29 cellular contexts compared by ENCODE assay signal in genomic region chr10:14904864-14905263, GRCh38. TPM values are rescaled to one million over a fixed set of nuclear protein-coding genes. Genes with fewer than 3 reads are reported as not detected.
"Had no signal": no experiment of that assay in that cellular context is flagged by ENCODE, and none has a peak within 500 bp of the region (broad histone marks: within the 10 kb centered on the region; RNA-seq: fewer than 3 reads in every experiment).

No MANE protein-coding gene starts in this region.

- H3K9me3 Mint-ChIP-seq: stimulated activated naive B cell treated with anti-CD40 and anti-IgM and Interleukin-4, amounts not matched to agents 10 μg/mL and 1 μg/mL and 100 μg/mL, for 72 hours had no signal

- DNase-seq: islet precursor cell; left ventricle myocardium inferior; midbrain; nucleus accumbens; pancreas; posterior cingulate gyrus; right cardiac atrium; stimulated activated CD4-positive, alpha-beta T cell treated with anti-CD3 and anti-CD28 coated beads, Interleukin-12 subunit alpha, Interleukin-12 subunit beta, amount 100 ng/mL, for 4 hours; stimulated activated CD4-positive, alpha-beta T cell treated with anti-CD3 and anti-CD28 coated beads, Interleukin-2, amount 100 ng/mL, for 24 hours; stimulated activated naive B cell treated with anti-CD40 and anti-IgM and Interleukin-4, amounts not matched to agents 10 μg/mL and 1 μg/mL and 100 μg/mL, for 72 hours; stimulated activated naive CD8-positive, alpha-beta T cell treated with anti-CD3 and anti-CD28 coated beads, Interleukin-15, Interleukin-2, amounts not matched to agents 100 U/mL and 50 U/mL, for 24 hours; stomach; testis; transverse colon; upper lobe of left lung had no signal

- ATAC-seq: right cardiac atrium; sciatic nerve; stimulated activated naive CD8-positive, alpha-beta T cell treated with anti-CD3 and anti-CD28 coated beads, Interleukin-15, Interleukin-2, amounts not matched to agents 100 U/mL and 50 U/mL, for 24 hours had no signal

- H3K36me3 ChIP-seq: pancreas, prostate gland had no signal

- H3K9me3 ChIP-seq: mucosa of descending colon, pancreas, prostate gland, stomach, testis, thyroid gland, transverse colon, upper lobe of left lung, vagina had no signal

- H3K4me3 ChIP-seq: left ventricle myocardium inferior, lung, mucosa of descending colon, pancreas, prostate gland, skin epidermis, stomach, testis, thyroid gland, transverse colon, upper lobe of left lung, vagina had no signal

- H3K27ac Mint-ChIP-seq: nephron; stimulated activated naive B cell treated with anti-CD40 and anti-IgM and Interleukin-4, amounts not matched to agents 10 μg/mL and 1 μg/mL and 100 μg/mL, for 72 hours had no signal

- H3K27me3 Mint-ChIP-seq: naive thymus-derived CD8-positive, alpha-beta T cell; stimulated activated naive B cell treated with anti-CD40 and anti-IgM and Interleukin-4, amounts not matched to agents 10 μg/mL and 1 μg/mL and 100 μg/mL, for 72 hours had no signal

- H3K27me3 ChIP-seq: pancreas, stomach, testis, thyroid gland, transverse colon, upper lobe of left lung, vagina had no signal

- H3K27ac ChIP-seq: left ventricle myocardium inferior, pancreas, skin epidermis, stomach, testis, thyroid gland, transverse colon, upper lobe of left lung, vagina had no signal

- H3K4me1 ChIP-seq: left ventricle myocardium inferior, pancreas, stomach, testis, thyroid gland, transverse colon, upper lobe of left lung, vagina had no signal

- H3K4me3 Mint-ChIP-seq: naive thymus-derived CD8-positive, alpha-beta T cell; nephron; neural crest cell; stimulated activated naive B cell treated with anti-CD40 and anti-IgM and Interleukin-4, amounts not matched to agents 10 μg/mL and 1 μg/mL and 100 μg/mL, for 72 hours had no signal

- H3K4me1 Mint-ChIP-seq: nephron; neural crest cell; stimulated activated naive B cell treated with anti-CD40 and anti-IgM and Interleukin-4, amounts not matched to agents 10 μg/mL and 1 μg/mL and 100 μg/mL, for 72 hours had no signal

RNA-seq across cellular contexts. Expression of gene MEIG1, which starts 54.3 kb away (rescaled TPM):
- total RNA-seq: left ventricle myocardium inferior; lower leg skin; mesenteric fat pad; mucosa of descending colon; naive thymus-derived CD8-positive, alpha-beta T cell; osteoblast; right cardiac atrium; sciatic nerve; stomach; thyroid gland; transverse colon; urinary bladder; vagina had no signal
